In the genomic region with DNA sequence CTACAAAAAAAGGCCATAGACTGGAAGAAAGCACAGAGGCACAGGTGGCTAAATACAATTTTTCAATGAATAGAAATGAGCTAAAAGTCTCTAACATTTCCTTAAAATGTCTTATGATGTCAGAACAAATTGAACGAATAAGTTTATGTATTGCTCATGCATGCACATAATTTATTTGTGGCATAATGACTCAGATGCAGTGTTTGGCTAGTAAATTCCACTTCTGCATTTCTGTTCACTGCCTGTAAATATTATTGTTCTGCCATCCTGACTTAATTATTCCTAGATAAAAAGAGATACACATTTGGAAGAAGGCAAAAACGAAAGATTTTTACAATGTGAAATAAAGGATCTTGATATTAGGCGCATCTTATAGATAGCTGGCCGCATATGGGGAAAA, we compare ENCODE assay signal across 20 cellular contexts. TPM values are rescaled to one million over a fixed set of nuclear protein-coding genes. Genes with fewer than 3 reads are reported as not detected.
DNase-seq lines count a peak whose midpoint lies in the region; ATAC-seq and TF ChIP-seq lines count a peak whose summit lies in the region.
"Had no signal": no experiment of that assay in that cellular context is flagged by ENCODE, and none has a peak within 500 bp of the region (broad histone marks: within the 10 kb centered on the region; RNA-seq: fewer than 3 reads in every experiment).

No MANE protein-coding gene starts in this region.

- no peaks in the 10 kb centered on the region for H3K9me3 Mint-ChIP-seq in stimulated activated naive B cell treated with anti-CD40 and anti-IgM and Interleukin-4, amounts not matched to agents 10 μg/mL and 1 μg/mL and 100 μg/mL, for 72 hours
- H3K9me3 Mint-ChIP-seq in CD8-positive, alpha-beta T cell = no peaks in the 10 kb centered on the region
- H3K9me3 Mint-ChIP-seq: natural killer cell had no signal

- H3K27ac ChIP-seq in CD8-positive, alpha-beta T cell (ENCODE audit: low read depth, low read length) = no peak overlapping the region
- H3K27ac ChIP-seq: coronary artery, thoracic aorta had no signal

- peaks cover 11 to 17% of the 10 kb centered on the region in 2 donors for H3K4me1 Mint-ChIP-seq in stimulated activated naive B cell treated with anti-CD40 and anti-IgM and Interleukin-4, amounts not matched to agents 10 μg/mL and 1 μg/mL and 100 μg/mL, for 72 hours
- no peaks in the 10 kb centered on the region for H3K4me1 Mint-ChIP-seq in CD8-positive, alpha-beta T cell (ENCODE audit: low read depth)
- H3K4me1 Mint-ChIP-seq: immature natural killer cell, natural killer cell had no signal

- no peaks in the 10 kb centered on the region for H3K27me3 ChIP-seq in CD8-positive, alpha-beta T cell (ENCODE audit: insufficient read depth, low read length)

- intact Hi-C loops in CD8-positive, alpha-beta T cell (cut with DNase I, micrococcal nuclease) = no loop called here

- CTCF ChIA-PET in CD8-positive, alpha-beta T cell (lab: Charles Lee) = no interaction called here
- CTCF ChIA-PET in HEK293T (lab: Yijun Ruan, JAX) = no interaction called here

- H3K27me3 Mint-ChIP-seq in stimulated activated naive B cell treated with anti-CD40 and anti-IgM and Interleukin-4, amounts not matched to agents 10 μg/mL and 1 μg/mL and 100 μg/mL, for 72 hours = peaks cover 9 to 10% of the 10 kb centered on the region in 2 donors
- peaks cover 5% of the 10 kb centered on the region for H3K27me3 Mint-ChIP-seq in CD8-positive, alpha-beta T cell (ENCODE audit: low read depth)

- H3K4me3 ChIP-seq in CD8-positive, alpha-beta T cell (ENCODE audit: low read depth, low read length) = no peak overlapping the region
- H3K4me3 ChIP-seq: coronary artery, thoracic aorta had no signal

- ATAC-seq in stimulated activated naive B cell treated with anti-CD40 and anti-IgM and Interleukin-4, amounts not matched to agents 10 μg/mL and 1 μg/mL and 100 μg/mL, for 72 hours (replicated peaks) = peak; percentile 51
- ATAC-seq in CD8-positive, alpha-beta T cell = no peak
- ATAC-seq: HepG2, natural killer cell had no signal

- no peak overlapping the region for H3K4me3 Mint-ChIP-seq in stimulated activated naive B cell treated with anti-CD40 and anti-IgM and Interleukin-4, amounts not matched to agents 10 μg/mL and 1 μg/mL and 100 μg/mL, for 72 hours
- H3K4me3 Mint-ChIP-seq in CD8-positive, alpha-beta T cell = no peak overlapping the region
- H3K4me3 Mint-ChIP-seq: immature natural killer cell, natural killer cell had no signal

- no peaks in the 10 kb centered on the region for H3K4me1 ChIP-seq in CD8-positive, alpha-beta T cell (ENCODE audit: insufficient read depth, low read length)

- no peaks in the 10 kb centered on the region for H3K36me3 ChIP-seq in CD8-positive, alpha-beta T cell (ENCODE audit: insufficient read depth, low read length)
- H3K36me3 ChIP-seq: thoracic aorta had no signal

- no peak for TF ChIP-seq CTCF in CD8-positive, alpha-beta T cell (IDR thresholded peaks at IDR 0.05)

- no peaks in the 10 kb centered on the region for H3K36me3 Mint-ChIP-seq in stimulated activated naive B cell treated with anti-CD40 and anti-IgM and Interleukin-4, amounts not matched to agents 10 μg/mL and 1 μg/mL and 100 μg/mL, for 72 hours
- H3K36me3 Mint-ChIP-seq in CD8-positive, alpha-beta T cell = no peaks in the 10 kb centered on the region
- H3K36me3 Mint-ChIP-seq: immature natural killer cell, natural killer cell had no signal

- H3K9me3 ChIP-seq in CD8-positive, alpha-beta T cell (ENCODE audit: low read length) = no peaks in the 10 kb centered on the region
- H3K9me3 ChIP-seq: thoracic aorta had no signal

- POLR2A ChIA-PET in CD8-positive, alpha-beta T cell (lab: Charles Lee) = no interaction called here
- POLR2A ChIA-PET in HEK293T (lab: Yijun Ruan, JAX) = no interaction called here

- DNase-seq in ELR (ENCODE audit: low read depth) (peak; percentile 73), NOMO-1 treated with DMSO at 0.1 percent for 48 hours (lab: John Stamatoyannopoulos, UW; ENCODE audit: unreplicated experiment) (peak; percentile 84), dedifferentiated amniotic fluid mesenchymal stem cell (ENCODE audit: extremely low spot score) (peak; percentile 58), NCI-H2081 (lab: John Stamatoyannopoulos, UW) (no peak), HEK293T (ENCODE audit: extremely low spot score) (no peak)
- DNase-seq in stimulated activated naive B cell treated with anti-CD40 and anti-IgM and Interleukin-4, amounts not matched to agents 10 μg/mL and 1 μg/mL and 100 μg/mL, for 72 hours = no peak
- DNase-seq in CD8-positive, alpha-beta T cell = no peak
- DNase-seq: activated CD4-positive, alpha-beta T cell treated with anti-CD3 and anti-CD28 coated beads for 4 hours; activated gamma-delta T cell; amygdala; DND-41; immature natural killer cell; natural killer cell; NCI-H2081 treated with DMSO at 0.1 percent for 48 hours; NCI-H524 treated with DMSO at 0.1 percent for 48 hours; small intestine; T1000 had no signal

- no peak overlapping the region for H3K27ac Mint-ChIP-seq in stimulated activated naive B cell treated with anti-CD40 and anti-IgM and Interleukin-4, amounts not matched to agents 10 μg/mL and 1 μg/mL and 100 μg/mL, for 72 hours
- H3K27ac Mint-ChIP-seq in CD8-positive, alpha-beta T cell = no peak overlapping the region
- H3K27ac Mint-ChIP-seq: immature natural killer cell, natural killer cell had no signal

TF ChIP-seq in HEK293T, 16 proteins besides CTCF, POLR2A, EP300 and RAD21:
- TF ChIP-seq LEF1 (IDR thresholded peaks at IDR 0.05; ENCODE audit: borderline replicate concordance) (no peak), NFRKB (IDR thresholded peaks at IDR 0.05) (no peak), SP1 (IDR thresholded peaks at IDR 0.05) (no peak), FOXA1 (IDR thresholded peaks at IDR 0.05) (no peak), ELF4 (IDR thresholded peaks at IDR 0.05) (no peak), TARDBP (IDR thresholded peaks at IDR 0.05) (no peak), FOXK2 (IDR thresholded peaks at IDR 0.05) (no peak), ARNT (IDR thresholded peaks at IDR 0.05) (no peak), L3MBTL2 (conservative IDR thresholded peaks at IDR 0.05) (no peak)
- TF ChIP-seq, protein P1, sequence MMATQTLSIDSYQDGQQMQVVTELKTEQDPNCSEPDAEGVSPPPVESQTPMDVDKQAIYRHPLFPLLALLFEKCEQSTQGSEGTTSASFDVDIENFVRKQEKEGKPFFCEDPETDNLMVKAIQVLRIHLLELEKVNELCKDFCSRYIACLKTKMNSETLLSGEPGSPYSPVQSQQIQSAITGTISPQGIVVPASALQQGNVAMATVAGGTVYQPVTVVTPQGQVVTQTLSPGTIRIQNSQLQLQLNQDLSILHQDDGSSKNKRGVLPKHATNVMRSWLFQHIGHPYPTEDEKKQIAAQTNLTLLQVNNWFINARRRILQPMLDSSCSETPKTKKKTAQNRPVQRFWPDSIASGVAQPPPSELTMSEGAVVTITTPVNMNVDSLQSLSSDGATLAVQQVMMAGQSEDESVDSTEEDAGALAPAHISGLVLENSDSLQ (IDR thresholded peaks at IDR 0.05) = no peak

RNA-seq across cellular contexts. Expression of a gene that starts 26.6 kb away (rescaled TPM):
- total RNA-seq in CD8-positive, alpha-beta T cell = 1 to 10 TPM; 1.5 to 2.4 TPM

Comparison
In these comparisons a context has a peak if more than half of its experiments do, and no peak if none do; other contexts are left out.
1. DNase-seq: peak in ELR (single experiment), NOMO-1 treated with DMSO at 0.1 percent for 48 hours (single experiment) and dedifferentiated amniotic fluid mesenchymal stem cell (single experiment); none in stimulated activated naive B cell treated with anti-CD40 and anti-IgM and Interleukin-4, amounts not matched to agents 10 μg/mL and 1 μg/mL and 100 μg/mL, for 72 hours (single experiment), NCI-H2081 (0 of 2), CD8-positive, alpha-beta T cell (0 of 7) and HEK293T (single experiment).